In genomic region chr16:4674926-4675530, GRCh38 we compare ENCODE assay signal across 1 cellular context.
TF ChIP-seq lines count a peak whose summit lies in the region.

No MANE protein-coding gene starts in this region.

TF ChIP-seq in K562, 482 proteins besides CTCF, POLR2A, EP300 and RAD21:
- TF ChIP-seq POLR3A (IDR thresholded peaks at IDR 0.05; ENCODE audit: borderline replicate concordance, extremely low read depth, insufficient read depth, insufficient read length), result no peak
- TF ChIP-seq ZNF121 (CRISPR knock-in tag; conservative IDR thresholded peaks at IDR 0.05), result peak; percentile 57
TF ChIP-seq in K562: peak in this region for 1.
